Comparison of ENCODE assay signal across 18 cellular contexts in the genomic region with DNA sequence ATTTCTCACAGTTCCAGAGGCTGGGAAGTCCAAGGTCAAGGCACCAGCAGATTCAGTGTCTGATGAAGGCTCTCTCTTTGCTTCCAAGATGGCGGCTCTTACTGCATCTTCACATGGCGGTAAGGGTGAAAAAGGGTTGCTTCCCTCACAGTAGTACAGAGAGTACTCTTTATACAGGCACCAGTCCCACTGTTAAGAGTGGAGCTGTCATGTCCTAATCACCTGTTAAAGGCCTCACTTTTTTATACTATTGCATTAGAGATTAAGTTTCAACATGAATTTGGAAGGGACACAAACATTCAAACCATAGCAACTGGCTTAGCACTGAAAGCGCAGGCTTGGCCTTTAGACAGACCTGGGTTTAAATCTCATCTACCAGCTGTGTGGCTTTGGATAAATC.
DNase-seq lines count a peak whose midpoint lies in the region; ATAC-seq and TF ChIP-seq lines count a peak whose summit lies in the region.
"Had no signal": no experiment of that assay in that cellular context is flagged by ENCODE, and none has a peak within 500 bp of the region (broad histone marks: within the 10 kb centered on the region; RNA-seq: fewer than 3 reads in every experiment).

No MANE protein-coding gene starts in this region.

- H3K27me3 ChIP-seq in WERI-Rb-1 (ENCODE audit: insufficient read depth, low read depth, severe bottlenecking): no peaks in the 10 kb centered on the region
- H3K27me3 ChIP-seq: BLaER1 treated with 17β-estradiol and CSF1 and Interleukin-3, amounts not matched to agents 10 nM and 100 nM had no signal

- no peak overlapping the region for H3K4me3 ChIP-seq in WERI-Rb-1 (ENCODE audit: low read depth, low read length)
- H3K4me3 ChIP-seq: A549; BLaER1 treated with 17β-estradiol and CSF1 and Interleukin-3, amounts not matched to agents 10 nM and 100 nM had no signal

- ATAC-seq in GM18861 (IDR thresholded peaks at IDR 0.05; ENCODE audit: unreplicated experiment): no peak
- ATAC-seq: A549; CD8-positive, alpha-beta T cell had no signal

- H3K36me3 ChIP-seq in WERI-Rb-1: no peaks in the 10 kb centered on the region
- H3K36me3 ChIP-seq: BLaER1 treated with 17β-estradiol and CSF1 and Interleukin-3, amounts not matched to agents 10 nM and 100 nM had no signal

- TF ChIP-seq CTCF in WERI-Rb-1 (IDR thresholded peaks at IDR 0.05; ENCODE audit: low read depth, low read length): no peak

- H3K9me3 ChIP-seq in WERI-Rb-1 (ENCODE audit: severe bottlenecking): peaks cover 3% of the 10 kb centered on the region
- H3K9me3 ChIP-seq: A549; BLaER1 treated with 17β-estradiol and CSF1 and Interleukin-3, amounts not matched to agents 10 nM and 100 nM; Caco-2 had no signal

- peak; percentile 33 for DNase-seq in DMS 273 (lab: John Stamatoyannopoulos, UW; ENCODE audit: unreplicated experiment)
- DNase-seq in DMS 273 treated with DMSO at 0.1 percent for 48 hours (lab: John Stamatoyannopoulos, UW): no peak
- peak; percentile 65 for DNase-seq in NCI-H82 (lab: John Stamatoyannopoulos, UW)
- DNase-seq in NCI-H82 treated with DMSO at 0.1 percent for 48 hours (lab: John Stamatoyannopoulos, UW; ENCODE audit: unreplicated experiment): no peak
- DNase-seq in WERI-Rb-1: peak; percentile 21
- DNase-seq in activated CD4-positive, CD25-positive, alpha-beta regulatory T cell treated with anti-CD3 and anti-CD28 coated beads, Interleukin-2, amount 50 U/mL, for 72 hours: no peak
- DNase-seq: AML-193; Caco-2; Calu3; CD4-positive, alpha-beta T cell; CD8-positive, alpha-beta T cell; DMS79 treated with DMSO at 0.1 percent for 48 hours; GF-D8 had no signal

- no peak overlapping the region; the same call in 1 of the 2 replicates for H3K27ac ChIP-seq in WERI-Rb-1
- H3K27ac ChIP-seq: 22Rv1; A549; BLaER1 treated with 17β-estradiol and CSF1 and Interleukin-3, amounts not matched to agents 10 nM and 100 nM; C4-2B had no signal

Comparison
In these comparisons a context has a peak if more than half of its experiments do, and no peak if none do; other contexts are left out.
1. DNase-seq: peak in DMS 273 (single experiment), NCI-H82 (single experiment) and WERI-Rb-1 (single experiment); none in DMS 273 treated with DMSO at 0.1 percent for 48 hours (single experiment), NCI-H82 treated with DMSO at 0.1 percent for 48 hours (single experiment) and activated CD4-positive, CD25-positive, alpha-beta regulatory T cell treated with anti-CD3 and anti-CD28 coated beads, Interleukin-2, amount 50 U/mL, for 72 hours (single experiment).